Comparison of ENCODE assay signal across 10 cellular contexts in the genomic region with DNA sequence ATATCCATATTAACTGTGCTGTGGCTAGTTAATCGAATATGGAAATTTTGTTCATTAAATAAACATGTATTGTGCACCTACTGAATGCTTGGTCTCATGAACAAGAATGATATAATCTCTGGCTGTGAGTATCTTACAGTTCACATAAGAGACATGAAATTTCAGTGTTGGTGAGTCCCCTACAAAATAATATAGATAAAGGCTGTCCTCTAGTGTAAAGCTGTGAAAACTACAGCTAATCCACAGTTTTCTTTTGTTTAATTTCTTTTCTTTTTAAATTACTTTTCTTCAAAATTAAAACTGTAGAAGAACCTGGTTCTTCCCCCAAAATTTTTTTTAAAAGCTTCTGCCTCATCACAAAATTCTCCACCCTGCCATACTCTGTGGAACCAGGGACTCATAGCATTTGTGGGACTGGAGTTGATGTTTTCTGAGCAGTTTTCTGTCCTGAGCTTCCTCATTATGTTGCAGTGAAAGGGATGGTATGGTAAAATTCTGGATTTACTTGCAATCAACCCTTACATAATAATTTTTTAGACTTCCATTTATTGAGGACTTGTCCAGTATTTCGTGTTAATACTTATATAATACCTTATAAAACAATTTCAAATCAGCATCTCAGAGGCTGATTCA.
DNase-seq lines count a peak whose midpoint lies in the region; ATAC-seq, FAIRE-seq and TF ChIP-seq lines count a peak whose summit lies in the region.
"Had no signal": no experiment of that assay in that cellular context is flagged by ENCODE, and none has a peak within 500 bp of the region (broad histone marks: within the 10 kb centered on the region; RNA-seq: fewer than 3 reads in every experiment).

No MANE protein-coding gene starts in this region.

- H3K9ac ChIP-seq in Karpas-422 (ENCODE audit: low read length) (no peak overlapping the region), HepG2 (ENCODE audit: insufficient read depth, low read depth, low read length) (no peak overlapping the region)

- H2AFZ ChIP-seq in Karpas-422 (ENCODE audit: low read length) (no peak overlapping the region), HepG2 (ENCODE audit: low read length) (no peak overlapping the region)

- 0% methylated on average over 2 of the region's 2 CpGs for WGBS in HepG2 (ENCODE audit: low lambda C conversion rate)

- H3K9me3 Mint-ChIP-seq in WTC11 = peaks cover 3% of the 10 kb centered on the region; the same call in 1 of the 2 replicates

- no peak for FAIRE-seq in HepG2 (lab: Jason Lieb, UNC)
- FAIRE-seq in H54 (lab: Jason Lieb, UNC) = no peak

- H3K36me3 Mint-ChIP-seq in WTC11 = no peaks in the 10 kb centered on the region

- POLR2A ChIA-PET in WTC11 (lab: Charles Lee) = interaction anchor here (0.5 kb wide), 1 partner anchor 171 kb away, joined by 3 read pairs; no protein-coding TSS in a partner anchor
- POLR2A ChIA-PET in HepG2 (lab: Yijun Ruan, JAX) = no interaction called here

- H3K9me3 ChIP-seq in Karpas-422 (ENCODE audit: low read length) = no peaks in the 10 kb centered on the region
- H3K9me3 ChIP-seq in HepG2 (ENCODE audit: low read length) = no peaks in the 10 kb centered on the region

- TF ChIP-seq CTCF in WTC11 (IDR thresholded peaks at IDR 0.05) = peak; percentile 31; the same call in 1 of the 2 replicates
- no peak for TF ChIP-seq CTCF in HepG2 (CRISPR knock-in tag; IDR thresholded peaks at IDR 0.05)

- H3K27ac ChIP-seq in Karpas-422 (ENCODE audit: low read length) (no peak overlapping the region), HepG2 (ENCODE audit: extremely low read length, insufficient read depth, low read length) (no peak overlapping the region)

- no peak for TF ChIP-seq RAD21 in HepG2 (CRISPR knock-in tag; IDR thresholded peaks at IDR 0.05)

- H3K4me3 Mint-ChIP-seq in WTC11 = no peak overlapping the region

- peaks cover 6% of the 10 kb centered on the region for H3K4me1 Mint-ChIP-seq in WTC11

- TF ChIP-seq EP300 in HepG2 (IDR thresholded peaks at IDR 0.05; ENCODE audit: low read depth in 2 of 2, low read length in 2 of 2) = no peak
- no peak for TF ChIP-seq EP300 in HepG2 (CRISPR knock-in tag; IDR thresholded peaks at IDR 0.05; ENCODE audit: borderline replicate concordance)

- H3K79me2 ChIP-seq in Karpas-422 (ENCODE audit: low read length) = no peaks in the 10 kb centered on the region
- no peaks in the 10 kb centered on the region for H3K79me2 ChIP-seq in HepG2 (ENCODE audit: insufficient read depth, low read length)

- no peak overlapping the region for H3K4me2 ChIP-seq in Karpas-422 (ENCODE audit: low read depth, low read length, poor library complexity, severe bottlenecking)
- no peak overlapping the region for H3K4me2 ChIP-seq in HepG2 (ENCODE audit: low read depth, low read length)

- ATAC-seq in WTC11 (peak; percentile 71), HepG2 (no peak), GM18868 (IDR thresholded peaks at IDR 0.05; ENCODE audit: unreplicated experiment) (no peak), HG03045 (IDR thresholded peaks at IDR 0.05; ENCODE audit: unreplicated experiment) (no peak)
- ATAC-seq: activated CD4-positive, CD25-positive, alpha-beta regulatory T cell treated with anti-CD3 and anti-CD28 coated beads, Interleukin-2, amount 50 U/mL, for 24 hours had no signal

- H3K36me3 ChIP-seq in Karpas-422 (ENCODE audit: insufficient read depth, low read length) = no peaks in the 10 kb centered on the region
- no peaks in the 10 kb centered on the region for H3K36me3 ChIP-seq in HepG2 (replicated peaks in 1 of 2; ENCODE audit: control insufficient read depth in 1 of 2, insufficient read depth in 2 of 2, low read length in 2 of 2)

- intact Hi-C loops in HepG2 (cut with micrococcal nuclease; ENCODE audit: unreplicated experiment) = loop anchor here (1.0 kb wide), 1 partner anchor 146 kb away; no protein-coding TSS in a partner anchor

- no peaks in the 10 kb centered on the region for H3K9me2 ChIP-seq in Karpas-422 (replicated peaks; ENCODE audit: insufficient read depth, low read length)

- no peak for TF ChIP-seq POLR2A in HepG2 (IDR thresholded peaks at IDR 0.05; ENCODE audit: insufficient read depth in 1 of 2, low read depth in 2 of 2, low read length in 2 of 2)
- TF ChIP-seq POLR2A in H54 (IDR thresholded peaks at IDR 0.05; ENCODE audit: low read depth, low read length) = no peak

- H3K4me1 ChIP-seq in Karpas-422 (ENCODE audit: low read length) (no peaks in the 10 kb centered on the region), HepG2 (ENCODE audit: insufficient read depth, low read length) (no peaks in the 10 kb centered on the region)

- H3K4me3 ChIP-seq in Karpas-422 (ENCODE audit: low read length) (no peak overlapping the region), HepG2 (replicated peaks in 1 of 3; ENCODE audit: insufficient read depth in 1 of 3, low read depth in 2 of 3, low read length in 3 of 3) (no peak overlapping the region)

- no peaks in the 10 kb centered on the region for H3K27me3 ChIP-seq in Karpas-422 (ENCODE audit: low read length)
- no peaks in the 10 kb centered on the region for H3K27me3 ChIP-seq in HepG2 (ENCODE audit: control insufficient read depth in 1 of 2, insufficient read depth in 2 of 2, low read length in 2 of 2)

- peak; percentile 28 for DNase-seq in AG20443 (ENCODE audit: low spot score)
- DNase-seq in Karpas-422 = peak; percentile 41
- no peak for DNase-seq in WTC11 (ENCODE audit: low spot score)
- DNase-seq in HepG2 (ENCODE audit: low spot score) = no peak
- DNase-seq in T1000 (lab: John Stamatoyannopoulos, UW) = no peak
- no peak for DNase-seq in H54 (ENCODE audit: insufficient read length, low spot score)
- DNase-seq: trophoblast cell had no signal

- no peaks in the 10 kb centered on the region for H4K20me1 ChIP-seq in Karpas-422 (ENCODE audit: insufficient read depth, low read depth, low read length)
- no peaks in the 10 kb centered on the region for H4K20me1 ChIP-seq in HepG2 (ENCODE audit: insufficient read depth, low read length)

- no TSS peak for BruUV-seq in HepG2 (replicated peaks; lab: Mats Ljungman, UMichigan)

- CTCF ChIA-PET in WTC11 (lab: Charles Lee) (interaction anchor here (0.7 to 2.9 kb wide), 40 partner anchors 8 to 838 kb away, joined by 3 to 75 read pairs (median 4); a partner anchor contains a TSS), HepG2 (lab: Yijun Ruan, JAX; ENCODE audit: low intra/inter-chr PET ratio, low total read pairs) (no interaction called here)

- H3K27me3 Mint-ChIP-seq in WTC11 (ENCODE audit: low read depth) = no peaks in the 10 kb centered on the region

- H3K27ac Mint-ChIP-seq in WTC11 = no peak overlapping the region

- in situ Hi-C loops in HepG2 (cut with HindIII; ENCODE audit: extremely low pct_ligation_motif_present, low pct_unique_long_range_greater_than_20kb) = no loop called here

TF ChIP-seq in WTC11, 78 proteins besides CTCF, POLR2A, EP300 and RAD21 (continues in another document):
- no peak for TF ChIP-seq ZNF671 (CRISPR knock-in tag; IDR thresholded peaks at IDR 0.05)
- TF ChIP-seq ESRRA (CRISPR knock-in tag; IDR thresholded peaks at IDR 0.05; ENCODE audit: borderline replicate concordance) = no peak

TF ChIP-seq in HepG2, 621 proteins besides CTCF, POLR2A, EP300 and RAD21:
- TF ChIP-seq, protein P1, sequence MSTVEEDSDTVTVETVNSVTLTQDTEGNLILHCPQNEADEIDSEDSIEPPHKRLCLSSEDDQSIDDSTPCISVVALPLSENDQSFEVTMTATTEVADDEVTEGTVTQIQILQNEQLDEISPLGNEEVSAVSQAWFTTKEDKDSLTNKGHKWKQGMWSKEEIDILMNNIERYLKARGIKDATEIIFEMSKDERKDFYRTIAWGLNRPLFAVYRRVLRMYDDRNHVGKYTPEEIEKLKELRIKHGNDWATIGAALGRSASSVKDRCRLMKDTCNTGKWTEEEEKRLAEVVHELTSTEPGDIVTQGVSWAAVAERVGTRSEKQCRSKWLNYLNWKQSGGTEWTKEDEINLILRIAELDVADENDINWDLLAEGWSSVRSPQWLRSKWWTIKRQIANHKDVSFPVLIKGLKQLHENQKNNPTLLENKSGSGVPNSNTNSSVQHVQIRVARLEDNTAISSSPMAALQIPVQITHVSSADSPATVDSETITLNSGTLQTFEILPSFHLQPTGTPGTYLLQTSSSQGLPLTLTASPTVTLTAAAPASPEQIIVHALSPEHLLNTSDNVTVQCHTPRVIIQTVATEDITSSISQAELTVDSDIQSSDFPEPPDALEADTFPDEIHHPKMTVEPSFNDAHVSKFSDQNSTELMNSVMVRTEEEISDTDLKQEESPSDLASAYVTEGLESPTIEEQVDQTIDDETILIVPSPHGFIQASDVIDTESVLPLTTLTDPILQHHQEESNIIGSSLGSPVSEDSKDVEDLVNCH (CRISPR knock-in tag; IDR thresholded peaks at IDR 0.05) = no peak
- TF ChIP-seq ZNF788 (CRISPR knock-in tag; IDR thresholded peaks at IDR 0.05; ENCODE audit: borderline replicate concordance) = no peak
- no peak for TF ChIP-seq ZNF724P (CRISPR knock-in tag; IDR thresholded peaks at IDR 0.05; ENCODE audit: borderline replicate concordance)
- no peak for TF ChIP-seq NRL (CRISPR knock-in tag; IDR thresholded peaks at IDR 0.05; ENCODE audit: borderline replicate concordance)
- TF ChIP-seq ZIK1 (CRISPR knock-in tag; IDR thresholded peaks at IDR 0.05; ENCODE audit: borderline replicate concordance, low read depth) = no peak
- TF ChIP-seq STAG1 (CRISPR knock-in tag; IDR thresholded peaks at IDR 0.05) = peak; percentile 39; the same call in 1 of the 2 replicates
- TF ChIP-seq ZSCAN12 (CRISPR knock-in tag; IDR thresholded peaks at IDR 0.05) = no peak
- TF ChIP-seq NFE2L2 (IDR thresholded peaks at IDR 0.05; ENCODE audit: low read length) = no peak

Comparison
In these comparisons a context has a peak if more than half of its experiments do, and no peak if none do; other contexts are left out.
1. DNase-seq: peak in AG20443 (single experiment) and Karpas-422 (single experiment); none in WTC11 (single experiment), HepG2 (single experiment), T1000 (single experiment) and H54 (single experiment).